Comparison of ENCODE assay signal across 8 cellular contexts in genomic region chr19:3154957-3155736, GRCh38. TPM values are rescaled to one million over a fixed set of nuclear protein-coding genes. Genes with fewer than 3 reads are reported as not detected.
DNase-seq lines count a peak whose midpoint lies in the region; ATAC-seq lines count a peak whose summit lies in the region.

No MANE protein-coding gene starts in this region.

- POLR2A ChIA-PET in CD8-positive, alpha-beta memory T cell (lab: Charles Lee): no interaction called here

- H3K9me3 Mint-ChIP-seq in CD8-positive, alpha-beta memory T cell: peaks cover 0 to under 1% (median 0%) of the 10 kb centered on the region in 5 donors

- H3K4me3 ChIP-seq in CD8-positive, alpha-beta memory T cell (ENCODE audit: low read length): peak overlapping the region; percentile 52

- peak; percentile 45 for ATAC-seq in GM21737 (IDR thresholded peaks at IDR 0.05; ENCODE audit: unreplicated experiment)

- H3K27me3 Mint-ChIP-seq in CD8-positive, alpha-beta memory T cell: no peaks in the 10 kb centered on the region

- peak overlapping the region in 3 of 8 donors; percentile 51 to 89 (median 68) for H3K27ac Mint-ChIP-seq in CD8-positive, alpha-beta memory T cell

- no peaks in the 10 kb centered on the region for H3K27me3 ChIP-seq in CD8-positive, alpha-beta memory T cell (ENCODE audit: insufficient read depth, low read length, poor library complexity, severe bottlenecking)

- peak overlapping the region in 5 of 7 donors; percentile 72 to 87 (median 80) for H3K4me3 Mint-ChIP-seq in CD8-positive, alpha-beta memory T cell

- H3K4me1 ChIP-seq in CD8-positive, alpha-beta memory T cell (ENCODE audit: insufficient read depth, low read length): peaks cover 19% of the 10 kb centered on the region

- H3K27ac ChIP-seq in CD8-positive, alpha-beta memory T cell (ENCODE audit: low read depth, low read length): peak overlapping the region; percentile 64

- H3K4me1 Mint-ChIP-seq in CD8-positive, alpha-beta memory T cell: peaks cover 0 to 6% (median 3%) of the 10 kb centered on the region in 3 donors

- no peaks in the 10 kb centered on the region for H3K36me3 ChIP-seq in CD8-positive, alpha-beta memory T cell (ENCODE audit: insufficient read depth, low read length)

- H3K9me3 ChIP-seq in CD8-positive, alpha-beta memory T cell (ENCODE audit: low read length): no peaks in the 10 kb centered on the region

- no peaks in the 10 kb centered on the region for H3K36me3 Mint-ChIP-seq in CD8-positive, alpha-beta memory T cell

- CTCF ChIA-PET in CD8-positive, alpha-beta memory T cell (lab: Charles Lee): interaction anchor here (1.6 kb wide), 1 partner anchor 9 kb away, joined by 3 read pairs; no protein-coding TSS in a partner anchor

- peak; percentile 58 to 85 (median 70) for DNase-seq in CD8-positive, alpha-beta memory T cell
- DNase-seq in NCI-H526 treated with DMSO at 0.1 percent for 48 hours (lab: John Stamatoyannopoulos, UW) (peak; percentile 58), activated T-cell treated with anti-CD3 and anti-CD28 coated beads for 1 hour (ENCODE audit: low read depth) (peak; percentile 54), fibroblast of gingiva (ENCODE audit: low read depth) (peak; percentile 95), renal cortical epithelial cell (ENCODE audit: low read depth) (peak; percentile 66), NCI-H345 treated with DMSO at 0.1 percent for 48 hours (lab: John Stamatoyannopoulos, UW; ENCODE audit: unreplicated experiment) (no peak)
- no peak for DNase-seq in NK-92 treated with Interleukin-12 subunit alpha and Interleukin-12 subunit beta, amount 100 ng/mL, for 24 hours (lab: John Stamatoyannopoulos, UW)

RNA-seq across cellular contexts. Expression of gene GNA15, which starts 19.3 kb away (rescaled TPM):
- 1 to 10 TPM; 2.6 to 3.9 TPM for total RNA-seq in CD8-positive, alpha-beta memory T cell
- 0.59 TPM for polyA plus RNA-seq in CD8-positive, alpha-beta memory T cell
- total RNA-seq in renal cortical epithelial cell: 2.1 TPM in 1 of 2 replicates, not detected in the other

RNA-seq across cellular contexts. Expression of gene S1PR4, which starts 23.4 kb away (rescaled TPM):
- 10 to 100 TPM; 64.3 to 68.9 TPM for total RNA-seq in CD8-positive, alpha-beta memory T cell
- polyA plus RNA-seq in CD8-positive, alpha-beta memory T cell: 494 TPM
- 0.10 TPM in 1 of 2 replicates, not detected in the other for total RNA-seq in renal cortical epithelial cell

RNA-seq across cellular contexts. Expression of gene NCLN, which starts 30.6 kb away (rescaled TPM):
- total RNA-seq in CD8-positive, alpha-beta memory T cell: 10 to 100 TPM; 94.7 to 96.0 TPM
- polyA plus RNA-seq in CD8-positive, alpha-beta memory T cell: 47.4 TPM
- 39.4 and 72.6 TPM in 2 replicates for total RNA-seq in renal cortical epithelial cell

Comparison
In these comparisons a context has a peak if more than half of its experiments do, and no peak if none do; other contexts are left out.
1. DNase-seq: peak in CD8-positive, alpha-beta memory T cell (5 of 5), NCI-H526 treated with DMSO at 0.1 percent for 48 hours (single experiment), activated T-cell treated with anti-CD3 and anti-CD28 coated beads for 1 hour (single experiment), fibroblast of gingiva (single experiment) and renal cortical epithelial cell (single experiment); none in NCI-H345 treated with DMSO at 0.1 percent for 48 hours (single experiment) and NK-92 treated with Interleukin-12 subunit alpha and Interleukin-12 subunit beta, amount 100 ng/mL, for 24 hours (single experiment).
2. RNA of gene S1PR4, which starts 23.4 kb away (total RNA-seq): 64.3 to 68.9 TPM in CD8-positive, alpha-beta memory T cell; 0.10 TPM in renal cortical epithelial cell; every median in the first group is over 10 times any median in the second.